Comparison of ENCODE assay signal across 19 cellular contexts in the genomic region with DNA sequence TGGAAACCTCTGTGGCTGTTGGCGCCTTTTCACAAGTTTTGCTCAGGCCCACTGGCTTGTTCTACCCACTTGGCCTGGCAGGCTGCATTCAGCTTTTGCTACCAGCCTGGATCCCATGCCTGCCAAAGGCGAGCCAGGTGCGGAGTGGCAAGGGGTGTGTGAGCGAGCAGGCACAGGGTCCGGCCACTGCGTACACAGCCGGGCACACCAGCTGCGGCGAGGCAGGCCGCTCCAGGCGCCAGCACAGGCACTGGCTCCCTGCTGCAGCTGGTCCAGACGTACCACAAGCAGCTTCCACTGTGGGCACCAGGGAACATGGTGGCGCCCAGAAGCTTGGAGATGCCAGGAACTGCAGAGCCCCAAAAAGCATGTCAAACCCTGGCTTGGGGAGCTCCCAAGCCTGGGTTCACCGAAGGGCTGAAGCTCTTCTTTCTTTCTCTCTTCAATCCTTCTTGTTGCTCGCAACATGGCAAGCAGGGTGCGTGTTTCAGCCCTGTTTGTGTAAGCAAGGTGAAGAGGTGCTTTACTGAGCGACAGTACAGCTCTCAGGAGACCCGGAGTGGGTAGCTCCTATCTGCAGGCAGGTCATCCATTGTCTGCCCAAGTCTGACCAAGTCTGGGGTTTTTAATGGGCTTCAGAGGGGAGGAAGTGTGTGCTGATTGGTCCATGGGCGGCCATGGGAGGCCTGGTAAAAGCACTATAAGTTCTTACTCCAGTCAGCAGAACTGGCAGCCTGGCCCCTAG. TPM values are rescaled to one million over a fixed set of nuclear protein-coding genes. Genes with fewer than 3 reads are reported as not detected.
A peak's percentile ranks its signal among the peaks of the same experiment; 100 is the strongest.
DNase-seq lines count a peak whose midpoint lies in the region; ATAC-seq and TF ChIP-seq lines count a peak whose summit lies in the region.
"Had no signal": no experiment of that assay in that cellular context is flagged by ENCODE, and none has a peak within 500 bp of the region (broad histone marks: within the 10 kb centered on the region; RNA-seq: fewer than 3 reads in every experiment).

No MANE protein-coding gene starts in this region.

- no peaks in the 10 kb centered on the region for H3K4me1 ChIP-seq in Panc1 (ENCODE audit: control insufficient read depth, insufficient read depth, low read length)
- no peaks in the 10 kb centered on the region for H3K4me1 ChIP-seq in stomach
- peaks cover 6 to 25% (median 11%) of the 10 kb centered on the region in 3 donors for H3K4me1 ChIP-seq in esophagus squamous epithelium
- H3K4me1 ChIP-seq: HAP-1 had no signal

- H3K9me3 ChIP-seq in Panc1 (ENCODE audit: control insufficient read depth, insufficient read depth, low read depth, low read length) (no peaks in the 10 kb centered on the region), stomach (no peaks in the 10 kb centered on the region), esophagus squamous epithelium (no peaks in the 10 kb centered on the region)

- H3K4me1 Mint-ChIP-seq in activated CD8-positive, alpha-beta memory T cell treated with anti-CD3 and anti-CD28 coated beads, Interleukin-2, amount 10 ng/mL, durations not matched to agents 7 days and 5 days = peaks cover 17% of the 10 kb centered on the region

- no peak for ATAC-seq in activated CD8-positive, alpha-beta memory T cell treated with anti-CD3 and anti-CD28 coated beads, Interleukin-2, amount 10 ng/mL, durations not matched to agents 7 days and 5 days
- ATAC-seq in Panc1 (0 out of 2 replicates have a peak, but pooled peaks have one; percentile 47), left lobe of liver (no peak), HG03521 (IDR thresholded peaks at IDR 0.05; ENCODE audit: unreplicated experiment) (no peak)

- H3K27ac ChIP-seq in Panc1 (ENCODE audit: low read length) (no peak overlapping the region), stomach (no peak overlapping the region), esophagus squamous epithelium (no peak overlapping the region)

- no peak overlapping the region for H3K4me3 Mint-ChIP-seq in activated CD8-positive, alpha-beta memory T cell treated with anti-CD3 and anti-CD28 coated beads, Interleukin-2, amount 10 ng/mL, durations not matched to agents 7 days and 5 days

- no peak overlapping the region for H3K27ac Mint-ChIP-seq in activated CD8-positive, alpha-beta memory T cell treated with anti-CD3 and anti-CD28 coated beads, Interleukin-2, amount 10 ng/mL, durations not matched to agents 7 days and 5 days

- H3K36me3 Mint-ChIP-seq in activated CD8-positive, alpha-beta memory T cell treated with anti-CD3 and anti-CD28 coated beads, Interleukin-2, amount 10 ng/mL, durations not matched to agents 7 days and 5 days = peaks cover 7% of the 10 kb centered on the region

- H3K36me3 ChIP-seq in Panc1 (ENCODE audit: control insufficient read depth, insufficient read depth, low read length) (no peaks in the 10 kb centered on the region), stomach (no peaks in the 10 kb centered on the region), esophagus squamous epithelium (no peaks in the 10 kb centered on the region)
- H3K36me3 ChIP-seq: HAP-1 had no signal

- peak; percentile 47 for DNase-seq in activated CD8-positive, alpha-beta memory T cell treated with anti-CD3 and anti-CD28 coated beads for 24 hours
- DNase-seq in activated CD8-positive, alpha-beta memory T cell treated with anti-CD3 and anti-CD28 coated beads, Interleukin-2, amount 10 ng/mL, durations not matched to agents 7 days and 5 days = no peak
- no peak for DNase-seq in Panc1 (ENCODE audit: low read depth, low spot score)
- DNase-seq in left lobe of liver (ENCODE audit: low spot score) = peak; percentile 37
- DNase-seq in stomach = peak; percentile 24
- no peak for DNase-seq in inferior parietal cortex (ENCODE audit: extremely low spot score)
- no peak for DNase-seq in esophagus squamous epithelium (lab: John Stamatoyannopoulos, UW)
- DNase-seq: 8988T, DMS79 treated with DMSO at 0.1 percent for 48 hours, IMR-90, Kasumi-1, MM.1S, NCI-H1417, NCI-H2081, NCI-H748 treated with DMSO at 0.1 percent for 48 hours had no signal

- CTCF ChIA-PET in activated CD8-positive, alpha-beta memory T cell treated with anti-CD3 and anti-CD28 coated beads, Interleukin-2, amount 10 ng/mL, durations not matched to agents 7 days and 5 days (lab: Charles Lee) = interaction anchor here (1.4 kb wide), 1 partner anchor 15 kb away, joined by 5 read pairs; no protein-coding TSS in a partner anchor
- CTCF ChIA-PET in Panc1 (lab: Charles Lee) = no interaction called here

- POLR2A ChIA-PET in Panc1 (lab: Charles Lee) = no interaction called here

- no TSS peak for BruUV-seq in Panc1 (replicated peaks; lab: Mats Ljungman, UMichigan)

- intact Hi-C loops in Panc1 (cut with micrococcal nuclease; ENCODE audit: unreplicated experiment) = no loop called here
- intact Hi-C loops in stomach (cut with DNase I; ENCODE audit: low total_unique reads) = no loop called here
- intact Hi-C loops in esophagus squamous epithelium (cut with DNase I) = no loop called here

- no peak for TF ChIP-seq POLR2A in stomach (IDR thresholded peaks at IDR 0.05)
- no peak for TF ChIP-seq POLR2A in esophagus squamous epithelium (IDR thresholded peaks at IDR 0.05)

- H3K4me3 ChIP-seq in Panc1 (ENCODE audit: low read depth in 2 of 2, low read length in 2 of 2) = no peak overlapping the region
- no peak overlapping the region for H3K4me3 ChIP-seq in stomach
- H3K4me3 ChIP-seq in esophagus squamous epithelium = no peak overlapping the region
- H3K4me3 ChIP-seq: HAP-1 had no signal

- in situ Hi-C loops in Panc1 (cut with HindIII; ENCODE audit: low pct_unique_long_range_greater_than_20kb, low sequenced_read_pairs) = no loop called here

- H3K27me3 ChIP-seq in Panc1 (ENCODE audit: control insufficient read depth, insufficient read depth, low read length) = no peaks in the 10 kb centered on the region
- H3K27me3 ChIP-seq in stomach = peaks cover 0 to 6% (median 0%) of the 10 kb centered on the region in 3 donors
- H3K27me3 ChIP-seq in esophagus squamous epithelium = peaks cover 0 to 5% (median 0%) of the 10 kb centered on the region in 4 donors

- TF ChIP-seq CTCF in Panc1 (IDR thresholded peaks at IDR 0.05) (no peak), stomach (IDR thresholded peaks at IDR 0.05) (no peak), esophagus squamous epithelium (IDR thresholded peaks at IDR 0.05) (no peak)

- no peak for TF ChIP-seq EP300 in stomach (IDR thresholded peaks at IDR 0.05)

- WGBS in stomach, 5 donors = 87 to 97% (median 95%) methylated on average over 12 to 19 of the region's 19 CpGs
- WGBS in esophagus squamous epithelium, 2 donors = 87 to 94% methylated on average over 3 to 6 of the region's 19 CpGs

- peaks cover 4% of the 10 kb centered on the region for H3K27me3 Mint-ChIP-seq in activated CD8-positive, alpha-beta memory T cell treated with anti-CD3 and anti-CD28 coated beads, Interleukin-2, amount 10 ng/mL, durations not matched to agents 7 days and 5 days

- peaks cover 2% of the 10 kb centered on the region for H3K9me3 Mint-ChIP-seq in activated CD8-positive, alpha-beta memory T cell treated with anti-CD3 and anti-CD28 coated beads, Interleukin-2, amount 10 ng/mL, durations not matched to agents 7 days and 5 days (ENCODE audit: low read depth)

RNA-seq across cellular contexts. Expression of a gene that starts 32.6 kb away (rescaled TPM):
- not detected for total RNA-seq in activated CD8-positive, alpha-beta memory T cell treated with anti-CD3 and anti-CD28 coated beads, Interleukin-2, amount 10 ng/mL, durations not matched to agents 7 days and 5 days
- total RNA-seq in Panc1 (2021; ENCODE audit: unreplicated experiment) = 1.3 TPM
- 1.5 TPM for polyA plus RNA-seq in Panc1 (2012; ENCODE audit: insufficient read length)
- not detected for total RNA-seq in left lobe of liver
- under 1 TPM in 1 of 5 donors, not detected in 4; 0.55 TPM for total RNA-seq in stomach
- polyA plus RNA-seq in stomach = not detected
- not detected for total RNA-seq in esophagus squamous epithelium
- total RNA-seq: HT1080, IMR-90, NCI-H460 had no signal

RNA-seq across cellular contexts. Expression of a gene that starts 58.1 kb away (rescaled TPM):
- 100 to 1,000 TPM; 214 to 312 TPM for total RNA-seq in activated CD8-positive, alpha-beta memory T cell treated with anti-CD3 and anti-CD28 coated beads, Interleukin-2, amount 10 ng/mL, durations not matched to agents 7 days and 5 days
- total RNA-seq in Panc1 (2021; ENCODE audit: unreplicated experiment) = 444 TPM
- 488 TPM for polyA plus RNA-seq in Panc1 (2012; ENCODE audit: insufficient read length)
- 17.4 TPM for total RNA-seq in left lobe of liver
- total RNA-seq in stomach = 100 to 1,000 TPM in 1 of 5 donors, 10 to 100 TPM in 3, 1 to 10 TPM in 1; 9.3 to 106 (median 33.6) TPM
- polyA plus RNA-seq in stomach = 100 to 1,000 TPM in 1 of 3 donors, 10 to 100 TPM in 2; 91.4 to 114 (median 92.6) TPM
- total RNA-seq in esophagus squamous epithelium = 100 to 1,000 TPM; 118 to 309 (median 193) TPM

Comparison
In these comparisons a context has a peak if more than half of its experiments do, and no peak if none do; other contexts are left out.
1. DNase-seq: peak in activated CD8-positive, alpha-beta memory T cell treated with anti-CD3 and anti-CD28 coated beads for 24 hours (single experiment), left lobe of liver (single experiment) and stomach (single experiment); none in activated CD8-positive, alpha-beta memory T cell treated with anti-CD3 and anti-CD28 coated beads, Interleukin-2, amount 10 ng/mL, durations not matched to agents 7 days and 5 days (single experiment), Panc1 (single experiment), inferior parietal cortex (single experiment) and esophagus squamous epithelium (single experiment).